1 cellular context compared by ENCODE assay signal in genomic region chr7:128236924-128237586, GRCh38.
TF ChIP-seq lines count a peak whose summit lies in the region.

No MANE protein-coding gene starts in this region.

TF ChIP-seq in K562, 482 proteins besides CTCF, POLR2A, EP300 and RAD21 (continued from another document and continues in another):
- TF ChIP-seq MTF1 (CRISPR knock-in tag; IDR thresholded peaks at IDR 0.05; ENCODE audit: borderline replicate concordance): no peak
- no peak for TF ChIP-seq PREB (CRISPR knock-in tag; IDR thresholded peaks at IDR 0.05)
- no peak for TF ChIP-seq STAT5A (IDR thresholded peaks at IDR 0.05; ENCODE audit: borderline replicate concordance, low read length)
- no peak for TF ChIP-seq CHD2 (IDR thresholded peaks at IDR 0.05; ENCODE audit: low read depth, low read length)
- TF ChIP-seq RNF219 (CRISPR knock-in tag; IDR thresholded peaks at IDR 0.05): 0 out of 2 replicates have a peak, but pooled peaks have one; percentile 57
- peak; percentile 76 for TF ChIP-seq MAFK (IDR thresholded peaks at IDR 0.05; ENCODE audit: low read length)
- no peak for TF ChIP-seq SIN3B (IDR thresholded peaks at IDR 0.05; ENCODE audit: low read depth)
- TF ChIP-seq ZNF23 (CRISPR knock-in tag; IDR thresholded peaks at IDR 0.05): no peak
- TF ChIP-seq VEZF1 (CRISPR knock-in tag; IDR thresholded peaks at IDR 0.05): peak; percentile 39; the same call in 1 of the 2 replicates
- TF ChIP-seq NR0B1 (IDR thresholded peaks at IDR 0.05; ENCODE audit: partially characterized antibody): no peak
- no peak for TF ChIP-seq MXI1 (IDR thresholded peaks at IDR 0.05; ENCODE audit: low read depth, low read length)
- TF ChIP-seq CREM (IDR thresholded peaks at IDR 0.05; ENCODE audit: low read depth): no peak
- TF ChIP-seq ZNF395 (CRISPR knock-in tag; IDR thresholded peaks at IDR 0.05): peak; percentile 99
- peak in 1 of 2 experiments; percentile 98; a peak in 2 of 4 replicates for TF ChIP-seq ZNF639 (CRISPR knock-in tag; conservative IDR thresholded peaks at IDR 0.05 in 1 of 2, IDR thresholded peaks at IDR 0.05 in 1 of 2)
- no peak for TF ChIP-seq ZFP91 (CRISPR knock-in tag; IDR thresholded peaks at IDR 0.05)
- no peak for TF ChIP-seq SFPQ (IDR thresholded peaks at IDR 0.05; ENCODE audit: low read depth, low read length)
- TF ChIP-seq ATF6 (CRISPR knock-in tag; IDR thresholded peaks at IDR 0.05): no peak
- TF ChIP-seq CHCHD3 (CRISPR knock-in tag; IDR thresholded peaks at IDR 0.05): no peak
- TF ChIP-seq HCFC1 (IDR thresholded peaks at IDR 0.05; ENCODE audit: low read depth, low read length): no peak
- no peak for TF ChIP-seq ELK1 (CRISPR knock-in tag; IDR thresholded peaks at IDR 0.05)
- peak; percentile 58; the same call in 1 of the 2 replicates for TF ChIP-seq ZBTB26 (CRISPR knock-in tag; IDR thresholded peaks at IDR 0.05)
- TF ChIP-seq TCF7 (IDR thresholded peaks at IDR 0.05; ENCODE audit: borderline replicate concordance): no peak
- TF ChIP-seq ZNF354B (CRISPR knock-in tag; IDR thresholded peaks at IDR 0.05): peak; percentile 87
- TF ChIP-seq PYGO2 (tag; IDR thresholded peaks at IDR 0.05): peak; percentile 81
- peak; percentile 79; the same call in 1 of the 2 replicates for TF ChIP-seq ZNF12 (CRISPR knock-in tag; IDR thresholded peaks at IDR 0.05)
- no peak for TF ChIP-seq SREBF1 (IDR thresholded peaks at IDR 0.05; ENCODE audit: borderline replicate concordance, low read depth, low read length)
- peak; percentile 87 for TF ChIP-seq TSHZ1 (CRISPR knock-in tag; IDR thresholded peaks at IDR 0.05)
- TF ChIP-seq U2AF1 (optimal IDR thresholded peaks at IDR 0.05; ENCODE audit: low read depth, low read length): no peak
- peak; percentile 97 for TF ChIP-seq ERF (CRISPR knock-in tag; IDR thresholded peaks at IDR 0.05)
- peak; percentile 76 for TF ChIP-seq KLF1 (tag; IDR thresholded peaks at IDR 0.05)
- no peak for TF ChIP-seq HES1 (IDR thresholded peaks at IDR 0.05; ENCODE audit: low read depth)
- peak; percentile 96 for TF ChIP-seq ZKSCAN8 (CRISPR knock-in tag; IDR thresholded peaks at IDR 0.05)
- peak; percentile 30; the same call in 1 of the 2 replicates for TF ChIP-seq SMARCE1 (IDR thresholded peaks at IDR 0.05)
- no peak for TF ChIP-seq ASH1L (IDR thresholded peaks at IDR 0.05; ENCODE audit: borderline replicate concordance, low read depth, partially characterized antibody)
- no peak for TF ChIP-seq ADNP (tag; IDR thresholded peaks at IDR 0.05)
